In genomic region chr19:49459388-49459787, GRCh38 we compare ENCODE assay signal across 16 cellular contexts. TPM values are rescaled to one million over a fixed set of nuclear protein-coding genes. Genes with fewer than 3 reads are reported as not detected.
DNase-seq lines count a peak whose midpoint lies in the region; ATAC-seq, FAIRE-seq and TF ChIP-seq lines count a peak whose summit lies in the region.
"Had no signal": no experiment of that assay in that cellular context is flagged by ENCODE, and none has a peak within 500 bp of the region (broad histone marks: within the 10 kb centered on the region; RNA-seq: fewer than 3 reads in every experiment).

No MANE protein-coding gene starts in this region.

- TF ChIP-seq RAD21 in K562 (CRISPR knock-in tag; conservative IDR thresholded peaks at IDR 0.05 in 1 of 2, IDR thresholded peaks at IDR 0.05 in 1 of 2): no peak

- no peak for DNase-seq in activated CD8-positive, alpha-beta T cell treated with anti-CD3 and anti-CD28 coated beads for 36 hours
- DNase-seq in activated CD8-positive, alpha-beta T cell treated with anti-CD3 and anti-CD28 coated beads, Interleukin-2, amount 10 ng/mL, durations not matched to agents 7 days and 5 days: no peak
- DNase-seq in K562 (ENCODE audit: extremely low read depth in 1 of 4, low spot score in 3 of 4) (no peak), mucosa of gallbladder (ENCODE audit: low spot score) (no peak), mammary epithelial cell (no peak), SHP77 (lab: John Stamatoyannopoulos, UW) (no peak)
- DNase-seq: COR-L47, Karpas-422, MG63, NCI-H1092 treated with DMSO at 0.1 percent for 48 hours, NCI-H510A treated with DMSO at 0.1 percent for 48 hours, NCI-H82 had no signal

- FAIRE-seq in K562 (lab: Jason Lieb, UNC): no peak

- H3K27ac Mint-ChIP-seq in activated CD8-positive, alpha-beta T cell treated with anti-CD3 and anti-CD28 coated beads for 36 hours: no peak overlapping the region
- H3K27ac Mint-ChIP-seq in activated CD8-positive, alpha-beta T cell treated with anti-CD3 and anti-CD28 coated beads, Interleukin-2, amount 10 ng/mL, durations not matched to agents 7 days and 5 days: no peak overlapping the region
- H3K27ac Mint-ChIP-seq in IgD-negative memory B cell: peak overlapping the region in 2 of 3 donors; percentile 13 to 75

- no peaks in the 10 kb centered on the region for H3K9me3 Mint-ChIP-seq in activated CD8-positive, alpha-beta T cell treated with anti-CD3 and anti-CD28 coated beads for 36 hours
- H3K9me3 Mint-ChIP-seq in activated CD8-positive, alpha-beta T cell treated with anti-CD3 and anti-CD28 coated beads, Interleukin-2, amount 10 ng/mL, durations not matched to agents 7 days and 5 days (ENCODE audit: insufficient read depth): no peaks in the 10 kb centered on the region
- no peaks in the 10 kb centered on the region for H3K9me3 Mint-ChIP-seq in IgD-negative memory B cell
- H3K9me3 Mint-ChIP-seq: CD14-positive monocyte had no signal

- TF ChIP-seq EP300 in K562 (IDR thresholded peaks at IDR 0.05; ENCODE audit: low read length): no peak

- H4K20me1 ChIP-seq in K562 (replicated peaks; ENCODE audit: control insufficient read depth, insufficient read depth, low read length) (no peaks in the 10 kb centered on the region), mammary epithelial cell (ENCODE audit: insufficient read depth, low read length) (no peaks in the 10 kb centered on the region)

- in situ Hi-C loops in K562 (cut with MboI): no loop called here
- in situ Hi-C loops in mammary epithelial cell (cut with MboI; ENCODE audit: low sequenced_read_pairs in 2 of 2): no loop called here

- H3K36me3 ChIP-seq in K562 (ENCODE audit: control insufficient read depth, insufficient read depth, low read length) (peaks cover 45% of the 10 kb centered on the region; the same call in 2 of the 3 replicates), mammary epithelial cell (ENCODE audit: insufficient read depth, low read length) (peaks cover 2% of the 10 kb centered on the region)

- H3K36me3 Mint-ChIP-seq in activated CD8-positive, alpha-beta T cell treated with anti-CD3 and anti-CD28 coated beads for 36 hours (ENCODE audit: low read depth): peaks cover 18% of the 10 kb centered on the region
- H3K36me3 Mint-ChIP-seq in activated CD8-positive, alpha-beta T cell treated with anti-CD3 and anti-CD28 coated beads, Interleukin-2, amount 10 ng/mL, durations not matched to agents 7 days and 5 days (ENCODE audit: low read depth): peaks cover 18% of the 10 kb centered on the region
- H3K36me3 Mint-ChIP-seq in IgD-negative memory B cell: peaks cover 2% of the 10 kb centered on the region

- no peak overlapping the region for H2AFZ ChIP-seq in K562 (ENCODE audit: low read depth, low read length)
- H2AFZ ChIP-seq in mammary epithelial cell (ENCODE audit: low read depth, low read length): no peak overlapping the region

- H3K4me1 ChIP-seq in K562 (replicated peaks in 1 of 2; ENCODE audit: control insufficient read depth in 2 of 2, insufficient read depth in 2 of 2, low read length in 2 of 2) (peaks cover 0 to 19% of the 10 kb centered on the region in 2 experiments; a peak in 4 of 5 replicates), mammary epithelial cell (ENCODE audit: insufficient read depth, low read length) (peaks cover under 1% of the 10 kb centered on the region)

- dilution Hi-C loops in mammary epithelial cell (cut with HindIII; ENCODE audit: low sequenced_read_pairs): loop anchor here (5.0 to 10.0 kb wide), 3 partner anchors 58 to 115 kb away; no protein-coding TSS in a partner anchor

- POLR2A ChIA-PET in activated CD8-positive, alpha-beta T cell treated with anti-CD3 and anti-CD28 coated beads for 36 hours (lab: Charles Lee): interaction anchor here (1.0 to 2.9 kb wide), 3 partner anchors 29 to 50 kb away, joined by 3 to 12 read pairs (median 4); partner anchors contain the start of gene RPL13A
- POLR2A ChIA-PET in activated CD8-positive, alpha-beta T cell treated with anti-CD3 and anti-CD28 coated beads, Interleukin-2, amount 10 ng/mL, durations not matched to agents 7 days and 5 days (lab: Charles Lee): no interaction called here
- POLR2A ChIA-PET in K562 (lab: Yijun Ruan, JAX): no interaction called here

- H3K4me3 ChIP-seq in K562: no peak overlapping the region
- H3K4me3 ChIP-seq in mammary epithelial cell (replicated peaks in 1 of 3; ENCODE audit: insufficient read depth in 1 of 3, low read depth in 2 of 3, low read length in 3 of 3): no peak overlapping the region
- H3K4me3 ChIP-seq: MG63 had no signal

- H3K9me3 ChIP-seq in K562 (replicated peaks; ENCODE audit: control insufficient read depth, insufficient read depth, low read depth, low read length) (no peaks in the 10 kb centered on the region), mammary epithelial cell (replicated peaks; ENCODE audit: insufficient read depth, low read length) (no peaks in the 10 kb centered on the region)
- H3K9me3 ChIP-seq: MG63 had no signal

- CTCF ChIA-PET in activated CD8-positive, alpha-beta T cell treated with anti-CD3 and anti-CD28 coated beads for 36 hours (lab: Charles Lee): no interaction called here
- CTCF ChIA-PET in activated CD8-positive, alpha-beta T cell treated with anti-CD3 and anti-CD28 coated beads, Interleukin-2, amount 10 ng/mL, durations not matched to agents 7 days and 5 days (lab: Charles Lee): no interaction called here
- CTCF ChIA-PET in K562 (lab: Yijun Ruan, JAX; ENCODE audit: low intra/inter-chr PET ratio) (no interaction called here), mammary epithelial cell (lab: Charles Lee; ENCODE audit: low non-redundant PET) (no interaction called here)

- no peaks in the 10 kb centered on the region for H3K27me3 ChIP-seq in K562 (ENCODE audit: control insufficient read depth in 2 of 2, insufficient read depth in 2 of 2, low read length in 2 of 2)
- H3K27me3 ChIP-seq in mammary epithelial cell (ENCODE audit: insufficient read depth, low read length): no peaks in the 10 kb centered on the region
- H3K27me3 ChIP-seq: MG63 had no signal

- H3K4me3 Mint-ChIP-seq in activated CD8-positive, alpha-beta T cell treated with anti-CD3 and anti-CD28 coated beads for 36 hours: no peak overlapping the region
- H3K4me3 Mint-ChIP-seq in activated CD8-positive, alpha-beta T cell treated with anti-CD3 and anti-CD28 coated beads, Interleukin-2, amount 10 ng/mL, durations not matched to agents 7 days and 5 days: no peak overlapping the region
- no peak overlapping the region for H3K4me3 Mint-ChIP-seq in IgD-negative memory B cell
- H3K4me3 Mint-ChIP-seq: CD14-positive monocyte had no signal

- BruUV-seq in K562 (replicated peaks; lab: Mats Ljungman, UMichigan) (no TSS peak), mammary epithelial cell (replicated peaks; lab: Mats Ljungman, UMichigan) (no TSS peak)

- TF ChIP-seq POLR2A in K562 (conservative IDR thresholded peaks at IDR 0.05): no peak

- H3K4me1 Mint-ChIP-seq in activated CD8-positive, alpha-beta T cell treated with anti-CD3 and anti-CD28 coated beads for 36 hours (ENCODE audit: low read depth): peaks cover 13% of the 10 kb centered on the region
- H3K4me1 Mint-ChIP-seq in activated CD8-positive, alpha-beta T cell treated with anti-CD3 and anti-CD28 coated beads, Interleukin-2, amount 10 ng/mL, durations not matched to agents 7 days and 5 days (ENCODE audit: low read depth): peaks cover 11% of the 10 kb centered on the region
- H3K4me1 Mint-ChIP-seq in IgD-negative memory B cell: peaks cover 0 to 5% (median 4%) of the 10 kb centered on the region in 3 donors
- H3K4me1 Mint-ChIP-seq: CD14-positive monocyte had no signal

- H3K27ac ChIP-seq in K562 (ENCODE audit: extremely low read depth, low read depth, low read length) (no peak overlapping the region), mammary epithelial cell (ENCODE audit: insufficient read depth, low read depth, low read length) (no peak overlapping the region)

- TF ChIP-seq CTCF in activated CD8-positive, alpha-beta T cell treated with anti-CD3 and anti-CD28 coated beads for 36 hours (IDR thresholded peaks at IDR 0.05): no peak
- TF ChIP-seq CTCF in K562 (IDR thresholded peaks at IDR 0.05 in 2 of 3, conservative IDR thresholded peaks at IDR 0.05 in 1 of 3; ENCODE audit: insufficient read depth in 2 of 3, low read depth in 1 of 3, low read length in 3 of 3) (no peak), mammary epithelial cell (conservative IDR thresholded peaks at IDR 0.05 in 1 of 2, IDR thresholded peaks at IDR 0.05 in 1 of 2; ENCODE audit: extremely low read depth in 1 of 2, insufficient read depth in 1 of 2, low read depth in 1 of 2, low read length in 2 of 2) (no peak)

- H3K9ac ChIP-seq in K562 (ENCODE audit: insufficient read depth in 1 of 2, low read depth in 2 of 2, low read length in 2 of 2) (peak overlapping the region in 1 of 2 experiments; percentile 65; a peak in 2 of 4 replicates), mammary epithelial cell (ENCODE audit: insufficient read depth, low read length) (no peak overlapping the region)

- no peaks in the 10 kb centered on the region for H3K27me3 Mint-ChIP-seq in activated CD8-positive, alpha-beta T cell treated with anti-CD3 and anti-CD28 coated beads for 36 hours
- no peaks in the 10 kb centered on the region for H3K27me3 Mint-ChIP-seq in activated CD8-positive, alpha-beta T cell treated with anti-CD3 and anti-CD28 coated beads, Interleukin-2, amount 10 ng/mL, durations not matched to agents 7 days and 5 days (ENCODE audit: low read depth)
- H3K27me3 Mint-ChIP-seq in IgD-negative memory B cell: no peaks in the 10 kb centered on the region

- intact Hi-C loops in activated CD8-positive, alpha-beta T cell treated with anti-CD3 and anti-CD28 coated beads for 36 hours (cut with micrococcal nuclease): no loop called here
- intact Hi-C loops in K562 (cut with micrococcal nuclease) (no loop called here), mammary epithelial cell (cut with micrococcal nuclease) (no loop called here)

- H3K9me1 ChIP-seq in K562 (ENCODE audit: control insufficient read depth, insufficient read depth, low read length): no peaks in the 10 kb centered on the region

- H3K4me2 ChIP-seq in K562 (ENCODE audit: insufficient read depth, low read length): no peak overlapping the region
- H3K4me2 ChIP-seq in mammary epithelial cell (ENCODE audit: insufficient read depth, low read depth, low read length): no peak overlapping the region

- peak; percentile 45 for ATAC-seq in activated CD8-positive, alpha-beta T cell treated with anti-CD3 and anti-CD28 coated beads for 36 hours
- ATAC-seq in activated CD8-positive, alpha-beta T cell treated with anti-CD3 and anti-CD28 coated beads, Interleukin-2, amount 10 ng/mL, durations not matched to agents 7 days and 5 days: no peak
- ATAC-seq in K562 (0 out of 3 replicates have a peak, but pooled peaks have one; percentile 46), GM21367 (IDR thresholded peaks at IDR 0.05; ENCODE audit: unreplicated experiment) (no peak)

- H3K79me2 ChIP-seq in K562 (ENCODE audit: control insufficient read depth, insufficient read depth, low read length): peaks cover 20% of the 10 kb centered on the region
- H3K79me2 ChIP-seq in mammary epithelial cell (ENCODE audit: insufficient read depth, low read length): peaks cover 7% of the 10 kb centered on the region

- WGBS in K562 (ENCODE audit: insufficient coverage, low coverage, missing lambda C conversion rate): 96% methylated on average over 12 of the region's 12 CpGs
- WGBS in mammary epithelial cell (ENCODE audit: low coverage, missing lambda C conversion rate): 58% methylated on average over 3 of the region's 12 CpGs

RNA-seq across cellular contexts. Expression of gene ALDH16A1, which starts 6.4 kb away (rescaled TPM):
- total RNA-seq in activated CD8-positive, alpha-beta T cell treated with anti-CD3 and anti-CD28 coated beads for 36 hours: 10 to 100 TPM; 24.6 to 24.8 TPM
- 10 to 100 TPM; 36.6 to 37.5 TPM for total RNA-seq in activated CD8-positive, alpha-beta T cell treated with anti-CD3 and anti-CD28 coated beads, Interleukin-2, amount 10 ng/mL, durations not matched to agents 7 days and 5 days
- polyA plus RNA-seq in IgD-negative memory B cell (67.5 TPM), K562 (2011; rRNA removed) (7.6 and 12.4 TPM in 2 replicates), K562 (2014; fragmentation: Illumina TruSeq; extraction: Trizol) (2.2 and 8.9 TPM in 2 replicates), K562 (2014; fragmentation: Nextera tagmentation; extraction: Ambion mirVana) (1 to 10 TPM; 2.8 to 3.3 TPM), K562 (2014; rRNA removed) (29.7 and 31.7 TPM in 2 replicates), mammary epithelial cell (16.7 TPM)
- total RNA-seq in K562 (2011; cell fraction: chromatin; rRNA removed; ENCODE audit: low replicate concordance): 12.5 and 54.5 TPM in 2 replicates
- total RNA-seq in K562 (2011; cell fraction: nucleolus; rRNA removed): 31.5 and 38.2 TPM in 2 replicates
- total RNA-seq in K562 (2011; cell fraction: nucleoplasm; rRNA removed): 31.5 and 34.9 TPM in 2 replicates
- total RNA-seq in K562 (2014; rRNA removed) (46.2 and 52.2 TPM in 2 replicates), K562 (2014; rRNA removed; fragmentation: Illumina TruSeq; extraction: Trizol) (2.1 and 2.4 TPM in 2 replicates), K562 (2015; rRNA removed; fragmentation: Illumina TruSeq; extraction: Trizol) (17.0 and 18.6 TPM in 2 replicates), K562 (2021) (36.9 and 40.3 TPM in 2 replicates), mucosa of gallbladder (45.3 TPM), mammary epithelial cell (10 to 100 TPM; 18.2 to 23.9 TPM)
- 14.7 and 45.1 TPM in 2 replicates for polyA plus RNA-seq in K562 (2011; cell fraction: cytosol; rRNA removed)
- polyA plus RNA-seq in K562 (2011; cell fraction: nucleus; rRNA removed): 30.5 and 50.7 TPM in 2 replicates
- polyA plus RNA-seq in K562 (2012): 26.1 and 43.4 TPM in 2 replicates
- 3.5 and 5.4 TPM in 2 replicates for polyA minus RNA-seq in K562 (2011; rRNA and poly(A)+ RNA removed)
- 22.0 and 25.8 TPM in 2 replicates for polyA minus RNA-seq in K562 (2011; cell fraction: cytosol; rRNA and poly(A)+ RNA removed)
- polyA minus RNA-seq in K562 (2011; cell fraction: nucleus; rRNA and poly(A)+ RNA removed): 6.6 and 9.0 TPM in 2 replicates
- polyA minus RNA-seq in mammary epithelial cell: 4.3 TPM

RNA-seq across cellular contexts. Expression of gene PIH1D1, which starts 7.8 kb away (rescaled TPM):
- 100 to 1,000 TPM; 124 to 126 TPM for total RNA-seq in activated CD8-positive, alpha-beta T cell treated with anti-CD3 and anti-CD28 coated beads for 36 hours
- 100 to 1,000 TPM; 128 to 129 TPM for total RNA-seq in activated CD8-positive, alpha-beta T cell treated with anti-CD3 and anti-CD28 coated beads, Interleukin-2, amount 10 ng/mL, durations not matched to agents 7 days and 5 days
- polyA plus RNA-seq in IgD-negative memory B cell (98.8 TPM), K562 (2011; rRNA removed) (137 and 156 TPM in 2 replicates), K562 (2014; fragmentation: Illumina TruSeq; extraction: Trizol) (137 and 156 TPM in 2 replicates), K562 (2014; fragmentation: Nextera tagmentation; extraction: Ambion mirVana) (10 to 100 TPM; 26.5 to 48.0 TPM), K562 (2014; rRNA removed) (199 and 221 TPM in 2 replicates), mammary epithelial cell (73.4 TPM)
- total RNA-seq in K562 (2011; cell fraction: chromatin; rRNA removed; ENCODE audit: low replicate concordance): 153 and 228 TPM in 2 replicates
- total RNA-seq in K562 (2011; cell fraction: nucleolus; rRNA removed): 123 and 143 TPM in 2 replicates
- total RNA-seq in K562 (2011; cell fraction: nucleoplasm; rRNA removed): 145 and 152 TPM in 2 replicates
- total RNA-seq in K562 (2014; rRNA removed) (224 and 233 TPM in 2 replicates), K562 (2014; rRNA removed; fragmentation: Illumina TruSeq; extraction: Trizol) (102 and 112 TPM in 2 replicates), K562 (2015; rRNA removed; fragmentation: Illumina TruSeq; extraction: Trizol) (120 and 125 TPM in 2 replicates), K562 (2021) (161 and 164 TPM in 2 replicates), mucosa of gallbladder (77.9 TPM), mammary epithelial cell (10 to 100 TPM; 61.2 to 62.4 TPM)
- polyA plus RNA-seq in K562 (2011; cell fraction: cytosol; rRNA removed): 171 and 200 TPM in 2 replicates
- 229 and 274 TPM in 2 replicates for polyA plus RNA-seq in K562 (2011; cell fraction: nucleus; rRNA removed)
- 153 and 156 TPM in 2 replicates for polyA plus RNA-seq in K562 (2012)
- 105 and 146 TPM in 2 replicates for polyA minus RNA-seq in K562 (2011; rRNA and poly(A)+ RNA removed)
- polyA minus RNA-seq in K562 (2011; cell fraction: cytosol; rRNA and poly(A)+ RNA removed): 63.5 and 65.9 TPM in 2 replicates
- 52.0 and 62.1 TPM in 2 replicates for polyA minus RNA-seq in K562 (2011; cell fraction: nucleus; rRNA and poly(A)+ RNA removed)
- 140 TPM for polyA minus RNA-seq in mammary epithelial cell

RNA-seq across cellular contexts. Expression of gene FLT3LG, which starts 14.6 kb away (rescaled TPM):
- total RNA-seq in activated CD8-positive, alpha-beta T cell treated with anti-CD3 and anti-CD28 coated beads for 36 hours: 10 to 100 TPM; 57.7 to 61.2 TPM
- 100 to 1,000 TPM; 280 to 297 TPM for total RNA-seq in activated CD8-positive, alpha-beta T cell treated with anti-CD3 and anti-CD28 coated beads, Interleukin-2, amount 10 ng/mL, durations not matched to agents 7 days and 5 days
- polyA plus RNA-seq in IgD-negative memory B cell: 24.3 TPM
- 5.7 and 5.8 TPM in 2 replicates for total RNA-seq in K562 (2011; cell fraction: chromatin; rRNA removed; ENCODE audit: low replicate concordance)
- total RNA-seq in K562 (2011; cell fraction: nucleolus; rRNA removed): 3.2 and 4.3 TPM in 2 replicates
- 5.0 and 5.5 TPM in 2 replicates for total RNA-seq in K562 (2011; cell fraction: nucleoplasm; rRNA removed)
- total RNA-seq in K562 (2014; rRNA removed): 0.86 and 2.2 TPM in 2 replicates
- 0.35 and 1.1 TPM in 2 replicates for total RNA-seq in K562 (2014; rRNA removed; fragmentation: Illumina TruSeq; extraction: Trizol)
- 1.1 and 1.5 TPM in 2 replicates for total RNA-seq in K562 (2015; rRNA removed; fragmentation: Illumina TruSeq; extraction: Trizol)
- 5.0 and 6.4 TPM in 2 replicates for total RNA-seq in K562 (2021)
- polyA plus RNA-seq in K562 (2011; rRNA removed): 1.2 and 2.5 TPM in 2 replicates
- 1.7 and 5.8 TPM in 2 replicates for polyA plus RNA-seq in K562 (2011; cell fraction: cytosol; rRNA removed)
- polyA plus RNA-seq in K562 (2011; cell fraction: nucleus; rRNA removed): 2.3 and 4.0 TPM in 2 replicates
- polyA plus RNA-seq in K562 (2012): 5.5 and 15.1 TPM in 2 replicates
- polyA plus RNA-seq in K562 (2014; fragmentation: Illumina TruSeq; extraction: Trizol): 1.4 and 3.4 TPM in 2 replicates
- under 1 TPM; 0.31 to 0.49 TPM for polyA plus RNA-seq in K562 (2014; fragmentation: Nextera tagmentation; extraction: Ambion mirVana)
- polyA plus RNA-seq in K562 (2014; rRNA removed): 2.8 and 4.2 TPM in 2 replicates
- polyA minus RNA-seq in K562 (2011; rRNA and poly(A)+ RNA removed): 0.24 and 0.95 TPM in 2 replicates
- 2.0 TPM in 1 of 2 replicates, not detected in the other for polyA minus RNA-seq in K562 (2011; cell fraction: cytosol; rRNA and poly(A)+ RNA removed)
- polyA minus RNA-seq in K562 (2011; cell fraction: nucleus; rRNA and poly(A)+ RNA removed): 0.54 and 1.6 TPM in 2 replicates
- 10.2 TPM for total RNA-seq in mucosa of gallbladder
- 1 to 10 TPM in 1 of 2 donors, under 1 TPM in 1; 0.50 to 4.2 TPM for total RNA-seq in mammary epithelial cell
- 1.7 TPM for polyA plus RNA-seq in mammary epithelial cell
- not detected for polyA minus RNA-seq in mammary epithelial cell

RNA-seq across cellular contexts. Expression of gene SLC17A7, which starts 18.1 kb away (rescaled TPM):
- under 1 TPM in 1 of 2 experiments, not detected in 1; 0.23 TPM for total RNA-seq in activated CD8-positive, alpha-beta T cell treated with anti-CD3 and anti-CD28 coated beads for 36 hours
- under 1 TPM in 1 of 2 experiments, not detected in 1; 0.16 TPM for total RNA-seq in activated CD8-positive, alpha-beta T cell treated with anti-CD3 and anti-CD28 coated beads, Interleukin-2, amount 10 ng/mL, durations not matched to agents 7 days and 5 days
- polyA plus RNA-seq in IgD-negative memory B cell (not detected), K562 (2011; rRNA removed) (4.8 and 7.0 TPM in 2 replicates), K562 (2014; fragmentation: Illumina TruSeq; extraction: Trizol) (12.8 and 15.7 TPM in 2 replicates), K562 (2014; fragmentation: Nextera tagmentation; extraction: Ambion mirVana) (1 to 10 TPM; 1.7 to 1.8 TPM), K562 (2014; rRNA removed) (5.5 and 5.7 TPM in 2 replicates), mammary epithelial cell (0.07 TPM)
- 9.2 and 13.8 TPM in 2 replicates for total RNA-seq in K562 (2011; cell fraction: chromatin; rRNA removed; ENCODE audit: low replicate concordance)
- 11.8 and 13.3 TPM in 2 replicates for total RNA-seq in K562 (2011; cell fraction: nucleolus; rRNA removed)
- total RNA-seq in K562 (2011; cell fraction: nucleoplasm; rRNA removed): 16.4 and 22.1 TPM in 2 replicates
- total RNA-seq in K562 (2014; rRNA removed) (2.4 and 3.2 TPM in 2 replicates), K562 (2014; rRNA removed; fragmentation: Illumina TruSeq; extraction: Trizol) (1.1 TPM in 2 replicates), K562 (2015; rRNA removed; fragmentation: Illumina TruSeq; extraction: Trizol) (1.4 TPM in 2 replicates), K562 (2021) (9.2 and 9.9 TPM in 2 replicates), mucosa of gallbladder (1.6 TPM), mammary epithelial cell (under 1 TPM; under 0.01 to 0.16 TPM)
- 9.6 and 10.2 TPM in 2 replicates for polyA plus RNA-seq in K562 (2011; cell fraction: cytosol; rRNA removed)
- 8.6 TPM in 2 replicates for polyA plus RNA-seq in K562 (2011; cell fraction: nucleus; rRNA removed)
- polyA plus RNA-seq in K562 (2012): 6.9 and 8.3 TPM in 2 replicates
- polyA minus RNA-seq in K562 (2011; rRNA and poly(A)+ RNA removed): 4.4 and 4.6 TPM in 2 replicates
- polyA minus RNA-seq in K562 (2011; cell fraction: cytosol; rRNA and poly(A)+ RNA removed): 3.5 and 3.8 TPM in 2 replicates
- 1.8 and 2.4 TPM in 2 replicates for polyA minus RNA-seq in K562 (2011; cell fraction: nucleus; rRNA and poly(A)+ RNA removed)
- polyA minus RNA-seq in mammary epithelial cell: not detected
- total RNA-seq: A172 had no signal

RNA-seq across cellular contexts. Expression of gene RPL13A, which starts 28.0 kb away (rescaled TPM):
- total RNA-seq in activated CD8-positive, alpha-beta T cell treated with anti-CD3 and anti-CD28 coated beads for 36 hours: 1,000 to 10,000 TPM; 4,285 to 4,329 TPM
- 1,000 to 10,000 TPM; 1,992 to 2,019 TPM for total RNA-seq in activated CD8-positive, alpha-beta T cell treated with anti-CD3 and anti-CD28 coated beads, Interleukin-2, amount 10 ng/mL, durations not matched to agents 7 days and 5 days
- polyA plus RNA-seq in IgD-negative memory B cell (3,792 TPM), K562 (2011; rRNA removed) (3,377 and 4,740 TPM in 2 replicates), K562 (2014; fragmentation: Illumina TruSeq; extraction: Trizol) (2,949 and 2,951 TPM in 2 replicates), K562 (2014; fragmentation: Nextera tagmentation; extraction: Ambion mirVana) (1,000 to 10,000 TPM; 2,516 to 2,665 TPM), K562 (2014; rRNA removed) (5,374 and 5,482 TPM in 2 replicates), mammary epithelial cell (2,187 TPM)
- total RNA-seq in K562 (2011; cell fraction: chromatin; rRNA removed; ENCODE audit: low replicate concordance): 424 and 920 TPM in 2 replicates
- total RNA-seq in K562 (2011; cell fraction: nucleolus; rRNA removed): 1,992 and 2,335 TPM in 2 replicates
- total RNA-seq in K562 (2011; cell fraction: nucleoplasm; rRNA removed): 1,435 and 2,039 TPM in 2 replicates
- total RNA-seq in K562 (2014; rRNA removed) (4,435 and 4,908 TPM in 2 replicates), K562 (2014; rRNA removed; fragmentation: Illumina TruSeq; extraction: Trizol) (1,693 and 1,744 TPM in 2 replicates), K562 (2015; rRNA removed; fragmentation: Illumina TruSeq; extraction: Trizol) (2,336 and 2,363 TPM in 2 replicates), K562 (2021) (3,484 and 3,598 TPM in 2 replicates), mucosa of gallbladder (2,400 TPM), mammary epithelial cell (1,000 to 10,000 TPM; 1,880 to 1,955 TPM)
- 4,156 and 5,491 TPM in 2 replicates for polyA plus RNA-seq in K562 (2011; cell fraction: cytosol; rRNA removed)
- polyA plus RNA-seq in K562 (2011; cell fraction: nucleus; rRNA removed): 2,583 and 2,819 TPM in 2 replicates
- 5,015 and 6,183 TPM in 2 replicates for polyA plus RNA-seq in K562 (2012)
- 823 and 942 TPM in 2 replicates for polyA minus RNA-seq in K562 (2011; rRNA and poly(A)+ RNA removed)
- 967 and 1,445 TPM in 2 replicates for polyA minus RNA-seq in K562 (2011; cell fraction: cytosol; rRNA and poly(A)+ RNA removed)
- 1,358 and 2,443 TPM in 2 replicates for polyA minus RNA-seq in K562 (2011; cell fraction: nucleus; rRNA and poly(A)+ RNA removed)
- 2,358 TPM for polyA minus RNA-seq in mammary epithelial cell

Comparison
In these comparisons a context has a peak if more than half of its experiments do, and no peak if none do; other contexts are left out.
1. ATAC-seq: peak in activated CD8-positive, alpha-beta T cell treated with anti-CD3 and anti-CD28 coated beads for 36 hours (single experiment) and K562 (single experiment); none in activated CD8-positive, alpha-beta T cell treated with anti-CD3 and anti-CD28 coated beads, Interleukin-2, amount 10 ng/mL, durations not matched to agents 7 days and 5 days (single experiment) and GM21367 (single experiment).
2. RNA of gene FLT3LG, which starts 14.6 kb away (total RNA-seq): 280 to 297 TPM in activated CD8-positive, alpha-beta T cell treated with anti-CD3 and anti-CD28 coated beads, Interleukin-2, amount 10 ng/mL, durations not matched to agents 7 days and 5 days; 57.7 to 61.2 TPM in activated CD8-positive, alpha-beta T cell treated with anti-CD3 and anti-CD28 coated beads for 36 hours, 10.2 TPM in mucosa of gallbladder (single experiment), 0.50 to 4.2 TPM in mammary epithelial cell and 0.35 to 6.4 TPM in K562; every median in the first group is over 4 times any median in the second.
3. H3K27ac Mint-ChIP-seq: peak in IgD-negative memory B cell (2 of 3); none in activated CD8-positive, alpha-beta T cell treated with anti-CD3 and anti-CD28 coated beads for 36 hours (single experiment) and activated CD8-positive, alpha-beta T cell treated with anti-CD3 and anti-CD28 coated beads, Interleukin-2, amount 10 ng/mL, durations not matched to agents 7 days and 5 days (single experiment).